In genomic region chr1:227562923-227563318, GRCh38 we compare ENCODE assay signal across 1 cellular context.
TF ChIP-seq lines count a peak whose summit lies in the region.

No MANE protein-coding gene starts in this region.

TF ChIP-seq in HepG2, 621 proteins besides CTCF, POLR2A, EP300 and RAD21:
- TF ChIP-seq, protein P1, sequence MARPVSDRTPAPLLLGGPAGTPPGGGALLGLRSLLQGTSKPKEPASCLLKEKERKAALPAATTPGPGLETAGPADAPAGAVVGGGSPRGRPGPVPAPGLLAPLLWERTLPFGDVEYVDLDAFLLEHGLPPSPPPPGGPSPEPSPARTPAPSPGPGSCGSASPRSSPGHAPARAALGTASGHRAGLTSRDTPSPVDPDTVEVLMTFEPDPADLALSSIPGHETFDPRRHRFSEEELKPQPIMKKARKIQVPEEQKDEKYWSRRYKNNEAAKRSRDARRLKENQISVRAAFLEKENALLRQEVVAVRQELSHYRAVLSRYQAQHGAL (CRISPR knock-in tag; IDR thresholded peaks at IDR 0.05; ENCODE audit: not compliant biosample characterization) = no peak
- TF ChIP-seq CREB1 (IDR thresholded peaks at IDR 0.05) = no peak
- no peak for TF ChIP-seq CREB1 (CRISPR knock-in tag; IDR thresholded peaks at IDR 0.05)
- TF ChIP-seq, protein P2, sequence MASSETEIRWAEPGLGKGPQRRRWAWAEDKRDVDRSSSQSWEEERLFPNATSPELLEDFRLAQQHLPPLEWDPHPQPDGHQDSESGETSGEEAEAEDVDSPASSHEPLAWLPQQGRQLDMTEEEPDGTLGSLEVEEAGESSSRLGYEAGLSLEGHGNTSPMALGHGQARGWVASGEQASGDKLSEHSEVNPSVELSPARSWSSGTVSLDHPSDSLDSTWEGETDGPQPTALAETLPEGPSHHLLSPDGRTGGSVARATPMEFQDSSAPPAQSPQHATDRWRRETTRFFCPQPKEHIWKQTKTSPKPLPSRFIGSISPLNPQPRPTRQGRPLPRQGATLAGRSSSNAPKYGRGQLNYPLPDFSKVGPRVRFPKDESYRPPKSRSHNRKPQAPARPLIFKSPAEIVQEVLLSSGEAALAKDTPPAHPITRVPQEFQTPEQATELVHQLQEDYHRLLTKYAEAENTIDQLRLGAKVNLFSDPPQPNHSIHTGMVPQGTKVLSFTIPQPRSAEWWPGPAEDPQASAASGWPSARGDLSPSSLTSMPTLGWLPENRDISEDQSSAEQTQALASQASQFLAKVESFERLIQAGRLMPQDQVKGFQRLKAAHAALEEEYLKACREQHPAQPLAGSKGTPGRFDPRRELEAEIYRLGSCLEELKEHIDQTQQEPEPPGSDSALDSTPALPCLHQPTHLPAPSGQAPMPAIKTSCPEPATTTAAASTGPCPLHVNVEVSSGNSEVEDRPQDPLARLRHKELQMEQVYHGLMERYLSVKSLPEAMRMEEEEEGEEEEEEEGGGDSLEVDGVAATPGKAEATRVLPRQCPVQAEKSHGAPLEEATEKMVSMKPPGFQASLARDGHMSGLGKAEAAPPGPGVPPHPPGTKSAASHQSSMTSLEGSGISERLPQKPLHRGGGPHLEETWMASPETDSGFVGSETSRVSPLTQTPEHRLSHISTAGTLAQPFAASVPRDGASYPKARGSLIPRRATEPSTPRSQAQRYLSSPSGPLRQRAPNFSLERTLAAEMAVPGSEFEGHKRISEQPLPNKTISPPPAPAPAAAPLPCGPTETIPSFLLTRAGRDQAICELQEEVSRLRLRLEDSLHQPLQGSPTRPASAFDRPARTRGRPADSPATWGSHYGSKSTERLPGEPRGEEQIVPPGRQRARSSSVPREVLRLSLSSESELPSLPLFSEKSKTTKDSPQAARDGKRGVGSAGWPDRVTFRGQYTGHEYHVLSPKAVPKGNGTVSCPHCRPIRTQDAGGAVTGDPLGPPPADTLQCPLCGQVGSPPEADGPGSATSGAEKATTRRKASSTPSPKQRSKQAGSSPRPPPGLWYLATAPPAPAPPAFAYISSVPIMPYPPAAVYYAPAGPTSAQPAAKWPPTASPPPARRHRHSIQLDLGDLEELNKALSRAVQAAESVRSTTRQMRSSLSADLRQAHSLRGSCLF (CRISPR knock-in tag; IDR thresholded peaks at IDR 0.05; ENCODE audit: borderline replicate concordance) = no peak
- TF ChIP-seq, protein P3, sequence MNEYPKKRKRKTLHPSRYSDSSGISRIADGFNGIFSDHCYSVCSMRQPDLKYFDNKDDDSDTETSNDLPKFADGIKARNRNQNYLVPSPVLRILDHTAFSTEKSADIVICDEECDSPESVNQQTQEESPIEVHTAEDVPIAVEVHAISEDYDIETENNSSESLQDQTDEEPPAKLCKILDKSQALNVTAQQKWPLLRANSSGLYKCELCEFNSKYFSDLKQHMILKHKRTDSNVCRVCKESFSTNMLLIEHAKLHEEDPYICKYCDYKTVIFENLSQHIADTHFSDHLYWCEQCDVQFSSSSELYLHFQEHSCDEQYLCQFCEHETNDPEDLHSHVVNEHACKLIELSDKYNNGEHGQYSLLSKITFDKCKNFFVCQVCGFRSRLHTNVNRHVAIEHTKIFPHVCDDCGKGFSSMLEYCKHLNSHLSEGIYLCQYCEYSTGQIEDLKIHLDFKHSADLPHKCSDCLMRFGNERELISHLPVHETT (CRISPR knock-in tag; conservative IDR thresholded peaks at IDR 0.05) = no peak
- TF ChIP-seq SKI (IDR thresholded peaks at IDR 0.05; ENCODE audit: partially characterized antibody) = no peak
- TF ChIP-seq KLF11 (CRISPR knock-in tag; IDR thresholded peaks at IDR 0.05) = 0 out of 2 replicates have a peak, but pooled peaks have one; percentile 2
- TF ChIP-seq ZBTB33 (CRISPR knock-in tag; IDR thresholded peaks at IDR 0.05) = 0 out of 2 replicates have a peak, but pooled peaks have one; percentile 28
